In the genomic region with DNA sequence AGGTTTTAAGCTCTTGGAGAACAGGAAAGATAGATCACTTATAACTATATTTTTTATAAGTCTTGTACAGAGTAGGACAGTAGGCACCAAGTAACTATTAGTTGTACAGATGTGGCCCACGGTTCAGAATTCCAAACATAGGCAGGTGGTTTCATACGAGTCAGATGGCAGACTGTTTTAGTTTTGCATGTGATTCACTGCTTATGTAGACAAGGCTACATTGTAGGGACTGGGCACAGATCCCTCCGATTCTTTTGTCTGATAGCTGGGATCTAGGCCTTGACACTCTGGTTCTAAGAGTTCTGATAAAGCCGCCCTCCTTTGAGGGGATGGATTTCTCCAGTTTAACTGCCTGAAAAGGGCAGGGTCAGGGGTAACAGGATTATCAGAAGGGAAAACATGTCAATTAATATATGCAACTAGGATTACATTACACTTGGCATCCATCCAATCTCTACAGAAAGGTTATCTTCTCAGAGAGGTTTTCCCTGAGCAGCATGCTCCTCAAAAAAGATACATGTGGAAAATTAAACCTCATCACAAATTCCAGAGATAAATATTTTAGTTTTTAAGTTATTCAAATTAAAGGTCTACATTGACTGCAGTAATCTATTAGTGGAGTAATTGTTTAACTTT, we compare ENCODE assay signal across 23 cellular contexts.
DNase-seq lines count a peak whose midpoint lies in the region; ATAC-seq, FAIRE-seq and TF ChIP-seq lines count a peak whose summit lies in the region.
"Had no signal": no experiment of that assay in that cellular context is flagged by ENCODE, and none has a peak within 500 bp of the region (broad histone marks: within the 10 kb centered on the region; RNA-seq: fewer than 3 reads in every experiment).

No MANE protein-coding gene starts in this region.

- no peak for TF ChIP-seq POLR2A in H1 (IDR thresholded peaks at IDR 0.05; ENCODE audit: control extremely low read depth in 1 of 2, low read depth in 2 of 2, low read length in 2 of 2)

- no peak overlapping the region for H2BK15ac ChIP-seq in H1 (ENCODE audit: low read length)

- intact Hi-C loops in posterior vena cava (cut with DNase I), result no loop called here

- no peaks in the 10 kb centered on the region for H3K9me3 ChIP-seq in H1 (ENCODE audit: insufficient read depth in 2 of 2, low read depth in 1 of 2, low read length in 1 of 2)
- no peaks in the 10 kb centered on the region for H3K9me3 ChIP-seq in T-helper 17 cell (ENCODE audit: control insufficient read depth, low read length, poor library complexity, severe bottlenecking)
- H3K9me3 ChIP-seq: neutrophil, spleen, thoracic aorta had no signal

- H3K4me1 ChIP-seq in H1 (replicated peaks in 1 of 4; ENCODE audit: control insufficient read depth in 3 of 4, insufficient read depth in 4 of 4, low read length in 3 of 4), result no peaks in the 10 kb centered on the region

- TF ChIP-seq RAD21 in H1 (IDR thresholded peaks at IDR 0.05 in 1 of 2, conservative IDR thresholded peaks at IDR 0.05 in 1 of 2; ENCODE audit: low read depth in 2 of 2, low read length in 2 of 2), result no peak

- no peaks in the 10 kb centered on the region for H3K79me1 ChIP-seq in H1 (ENCODE audit: low read depth, low read length)

- no peak overlapping the region for H3K14ac ChIP-seq in H1 (ENCODE audit: insufficient read length)

- no peak overlapping the region for H2BK12ac ChIP-seq in H1 (ENCODE audit: low read depth, low read length)

- H2AFZ ChIP-seq in H1 (ENCODE audit: low read length), result no peak overlapping the region
- H2AFZ ChIP-seq: PC-9 had no signal

- no peak overlapping the region for H4K8ac ChIP-seq in H1 (ENCODE audit: extremely low read depth, insufficient read depth, low read length)

- FAIRE-seq in H1 (lab: Jason Lieb, UNC), result no peak

- H3K23ac ChIP-seq in H1 (ENCODE audit: insufficient read length), result no peak overlapping the region

- no peak for TF ChIP-seq EP300 in H1 (IDR thresholded peaks at IDR 0.05; ENCODE audit: borderline replicate concordance in 1 of 2, low read depth in 2 of 2, low read length in 2 of 2)

- no peak overlapping the region for H3K4me3 Mint-ChIP-seq in T-helper 17 cell
- H3K4me3 Mint-ChIP-seq: activated CD4-positive, alpha-beta T cell treated with anti-CD3 and anti-CD28 coated beads for 36 hours; activated T-cell treated with anti-CD3 and anti-CD28 coated beads, Interleukin-2, amount 50 U/mL, for 72 hours; CD4-positive, alpha-beta T cell; T-cell had no signal

- POLR2A ChIA-PET in H1 (lab: Charles Lee; ENCODE audit: partially characterized antibody), result no interaction called here

- H3K4me2 ChIP-seq in H1 (ENCODE audit: insufficient read depth in 1 of 2, low read depth in 2 of 2, low read length in 2 of 2), result no peak overlapping the region
- H3K4me2 ChIP-seq: PC-9 had no signal

- H3K27ac ChIP-seq in H1 (ENCODE audit: low read depth, low read length), result no peak overlapping the region
- H3K27ac ChIP-seq: neutrophil, PC-9, spleen, thoracic aorta had no signal

- no peaks in the 10 kb centered on the region for H3K79me2 ChIP-seq in H1 (ENCODE audit: control insufficient read depth in 1 of 2, insufficient read depth in 2 of 2, low read length in 2 of 2)

- no peaks in the 10 kb centered on the region for H4K20me1 ChIP-seq in H1 (replicated peaks in 1 of 2; ENCODE audit: control insufficient read depth in 1 of 2, insufficient read depth in 2 of 2, low read length in 2 of 2)

- no peak overlapping the region for H3K4ac ChIP-seq in H1 (replicated peaks; ENCODE audit: insufficient read length, low read depth, low read length)

- H2BK5ac ChIP-seq in H1 (ENCODE audit: low read depth, low read length), result no peak overlapping the region

- H3K36me3 ChIP-seq in H1 (ENCODE audit: control insufficient read depth in 2 of 4, insufficient read depth in 4 of 4, low read length in 3 of 4), result no peaks in the 10 kb centered on the region
- H3K36me3 ChIP-seq: neutrophil, spleen, thoracic aorta had no signal

- H3K27me3 ChIP-seq in H1 (replicated peaks in 1 of 4; ENCODE audit: control insufficient read depth in 3 of 4, extremely low read depth in 1 of 4, insufficient read depth in 3 of 4, low read length in 3 of 4), result no peaks in the 10 kb centered on the region
- H3K27me3 ChIP-seq: neutrophil, spleen had no signal

- ATAC-seq in T-helper 17 cell, result no peak
- ATAC-seq: activated CD4-positive, alpha-beta T cell treated with anti-CD3 and anti-CD28 coated beads for 36 hours; activated T-cell treated with anti-CD3 and anti-CD28 coated beads, Interleukin-2, amount 50 U/mL, for 72 hours; T-cell had no signal

- no peak overlapping the region for H2BK20ac ChIP-seq in H1 (ENCODE audit: low read length)

- H3K23me2 ChIP-seq in H1 (ENCODE audit: low read depth, low read length), result no peaks in the 10 kb centered on the region

- no peak overlapping the region for H3K56ac ChIP-seq in H1 (replicated peaks; ENCODE audit: insufficient read length, low read depth, low read length)

- no peak for TF ChIP-seq CTCF in H1 (IDR thresholded peaks at IDR 0.05; ENCODE audit: control extremely low read depth in 1 of 3, insufficient read depth in 1 of 3, low read depth in 1 of 3, low read length in 3 of 3)

- no peak overlapping the region for H4K5ac ChIP-seq in H1 (ENCODE audit: insufficient read length, low read depth, low read length)

- no peak overlapping the region for H2BK120ac ChIP-seq in H1 (replicated peaks; ENCODE audit: low read depth, low read length)

- H3K27ac Mint-ChIP-seq in T-helper 17 cell, result no peak overlapping the region
- H3K27ac Mint-ChIP-seq: activated CD4-positive, alpha-beta T cell treated with anti-CD3 and anti-CD28 coated beads for 36 hours; activated T-cell treated with anti-CD3 and anti-CD28 coated beads, Interleukin-2, amount 50 U/mL, for 72 hours; CD4-positive, alpha-beta T cell; T-cell had no signal

- no peak overlapping the region for H2AK5ac ChIP-seq in H1 (ENCODE audit: low read depth, low read length)

- H4K91ac ChIP-seq in H1 (replicated peaks; ENCODE audit: insufficient read length, low read length), result peak overlapping the region; percentile 7

- no peak overlapping the region for H3K4me3 ChIP-seq in H1 (ENCODE audit: extremely low read depth in 1 of 4, insufficient read depth in 2 of 4, low read depth in 3 of 4, low read length in 4 of 4)
- H3K4me3 ChIP-seq: PC-9, spleen, thoracic aorta had no signal

- no peak overlapping the region for H3K9ac ChIP-seq in H1 (replicated peaks in 1 of 4; ENCODE audit: extremely low read depth in 1 of 4, low read depth in 3 of 4, low read length in 3 of 4)

- no peaks in the 10 kb centered on the region for H3K4me1 Mint-ChIP-seq in T-helper 17 cell

- 89% methylated on average over 4 of the region's 4 CpGs; no CpG with 5 or more reads in 1 of the 2 experiments for WGBS in H1 (ENCODE audit: extremely low coverage in 1 of 2, insufficient coverage in 1 of 2, insufficient read length in 1 of 2, insufficient replicate concordance in 2 of 2, low coverage in 1 of 2, low lambda C conversion rate in 2 of 2, missing lambda C conversion rate in 1 of 2), 2 experiments

- no peaks in the 10 kb centered on the region for H3K36me3 Mint-ChIP-seq in T-helper 17 cell (ENCODE audit: low read depth)
- H3K36me3 Mint-ChIP-seq: T-cell had no signal

- H3K27me3 Mint-ChIP-seq in T-helper 17 cell, result no peaks in the 10 kb centered on the region
- H3K27me3 Mint-ChIP-seq: activated CD4-positive, alpha-beta T cell treated with anti-CD3 and anti-CD28 coated beads for 36 hours; CD4-positive, alpha-beta T cell; T-cell had no signal

- H3K18ac ChIP-seq in H1 (ENCODE audit: extremely low read depth, low read length), result peak overlapping the region; percentile 43; the same call in 1 of the 2 replicates

- DNase-seq in COR-L47 (lab: John Stamatoyannopoulos, UW), result peak; percentile 8
- DNase-seq in HT1080 (ENCODE audit: low read depth), result peak; percentile 2
- peak; percentile 33 to 38 for DNase-seq in NCI-H526 (lab: John Stamatoyannopoulos, UW)
- no peak for DNase-seq in H1 (ENCODE audit: low read depth in 1 of 2, low spot score in 2 of 2)
- no peak for DNase-seq in T-helper 17 cell
- DNase-seq in activated CD8-positive, alpha-beta memory T cell treated with anti-CD3 and anti-CD28 coated beads, Interleukin-2, amount 50 U/mL, for 4 hours, result no peak
- no peak for DNase-seq in posterior vena cava (ENCODE audit: low spot score)
- DNase-seq in NOMO-1 treated with DMSO at 0.1 percent for 48 hours (lab: John Stamatoyannopoulos, UW; ENCODE audit: unreplicated experiment), result no peak
- DNase-seq: activated CD4-positive, alpha-beta T cell treated with anti-CD3 and anti-CD28 coated beads for 36 hours; activated naive CD4-positive, alpha-beta T cell treated with anti-CD3 and anti-CD28 coated beads, Interleukin-2, amount 50 U/mL, for 16 hours; activated T-cell treated with anti-CD3 and anti-CD28 coated beads, Interleukin-2, amount 50 U/mL, for 72 hours; CD4-positive, alpha-beta T cell; DMS79 treated with DMSO at 0.1 percent for 48 hours; head of caudate nucleus; mammary epithelial cell; PC-9; SIG-M5; spleen; stimulated activated CD4-positive, alpha-beta T cell treated with anti-CD3 and anti-CD28 coated beads, Interleukin-4, amount 100 ng/mL, for 1 hour; stimulated activated naive CD4-positive, alpha-beta T cell; T-cell had no signal

- CTCF ChIA-PET in H1 (lab: Charles Lee; ENCODE audit: partially characterized antibody), result no interaction called here

TF ChIP-seq in H1, 55 proteins besides CTCF, POLR2A, EP300 and RAD21:
- TF ChIP-seq KDM4A (IDR thresholded peaks at IDR 0.05; ENCODE audit: low read depth, low read length, severe bottlenecking) (no peak), JUN (IDR thresholded peaks at IDR 0.05; ENCODE audit: low read depth, low read length) (no peak), KDM5A (IDR thresholded peaks at IDR 0.05; ENCODE audit: low read length) (no peak), SIRT6 (IDR thresholded peaks at IDR 0.05; ENCODE audit: low read length) (no peak), POU5F1 (IDR thresholded peaks at IDR 0.05; ENCODE audit: low read depth, low read length) (no peak), FOSL1 (IDR thresholded peaks at IDR 0.05; ENCODE audit: insufficient read depth, low read depth, low read length) (no peak), E2F6 (IDR thresholded peaks at IDR 0.05) (no peak), CHD2 (IDR thresholded peaks at IDR 0.05; ENCODE audit: low read length) (no peak)

Comparison
In these comparisons a context has a peak if more than half of its experiments do, and no peak if none do; other contexts are left out.
1. DNase-seq: peak in COR-L47 (single experiment), HT1080 (single experiment) and NCI-H526 (2 of 2); none in H1 (0 of 2), T-helper 17 cell (0 of 3), activated CD8-positive, alpha-beta memory T cell treated with anti-CD3 and anti-CD28 coated beads, Interleukin-2, amount 50 U/mL, for 4 hours (single experiment), posterior vena cava (single experiment) and NOMO-1 treated with DMSO at 0.1 percent for 48 hours (single experiment).